Comparison of ENCODE assay signal across 1 cellular context in the genomic region with DNA sequence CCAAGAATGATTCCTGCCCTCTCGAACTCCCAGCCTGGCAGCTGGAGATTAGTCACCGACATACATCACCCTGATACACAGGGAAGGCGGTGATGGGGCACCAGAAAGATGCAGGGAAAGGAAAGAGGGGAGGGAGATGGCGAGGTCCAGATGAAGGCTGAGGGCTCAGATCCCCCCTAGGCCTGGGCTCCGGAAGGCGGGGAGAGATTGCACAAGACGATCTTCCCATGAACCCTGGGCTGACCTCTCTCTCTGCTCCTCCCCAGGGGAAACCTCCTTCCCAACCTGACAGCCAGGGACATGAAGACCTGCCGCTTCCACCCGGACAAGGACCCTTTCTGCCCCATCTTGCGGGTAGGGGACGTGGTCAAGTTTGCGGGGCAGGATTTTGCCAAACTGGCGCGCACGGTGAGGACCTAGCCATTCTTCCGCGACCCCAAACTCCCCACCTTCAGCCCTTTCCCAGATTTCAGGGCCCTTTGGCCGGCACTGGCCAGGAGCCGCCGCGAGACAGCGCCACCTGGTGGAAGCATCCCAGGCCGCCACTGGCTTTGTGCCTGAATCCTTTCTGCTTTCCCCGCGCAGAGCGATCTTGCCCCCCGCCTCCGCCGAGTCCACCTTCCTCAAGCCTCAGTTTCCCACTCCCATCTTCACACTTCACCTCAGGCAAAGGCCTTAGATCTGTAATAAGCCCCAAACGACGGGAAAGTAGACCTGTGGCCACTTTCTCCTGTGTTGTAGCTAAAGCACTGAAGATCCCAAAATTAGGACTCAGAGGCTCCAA.
TF ChIP-seq lines count a peak whose summit lies in the region.

No MANE protein-coding gene starts in this region.

TF ChIP-seq in HepG2, 621 proteins besides CTCF, POLR2A, EP300 and RAD21 (continued from another document):
- TF ChIP-seq RXRB (CRISPR knock-in tag; IDR thresholded peaks at IDR 0.05; ENCODE audit: borderline replicate concordance), result peak; percentile 37; the same call in 1 of the 2 replicates
- TF ChIP-seq TP53 (CRISPR knock-in tag; conservative IDR thresholded peaks at IDR 0.05), result no peak
- no peak for TF ChIP-seq KLF9 (CRISPR knock-in tag; IDR thresholded peaks at IDR 0.05; ENCODE audit: low read depth)
- no peak for TF ChIP-seq TEAD3 (CRISPR knock-in tag; optimal IDR thresholded peaks at IDR 0.05; ENCODE audit: borderline replicate concordance)
- no peak for TF ChIP-seq FOXK1 (CRISPR knock-in tag; IDR thresholded peaks at IDR 0.05; ENCODE audit: borderline replicate concordance, low read depth)
- no peak for TF ChIP-seq ZNF263 (CRISPR knock-in tag; IDR thresholded peaks at IDR 0.05)
- TF ChIP-seq, protein P1, sequence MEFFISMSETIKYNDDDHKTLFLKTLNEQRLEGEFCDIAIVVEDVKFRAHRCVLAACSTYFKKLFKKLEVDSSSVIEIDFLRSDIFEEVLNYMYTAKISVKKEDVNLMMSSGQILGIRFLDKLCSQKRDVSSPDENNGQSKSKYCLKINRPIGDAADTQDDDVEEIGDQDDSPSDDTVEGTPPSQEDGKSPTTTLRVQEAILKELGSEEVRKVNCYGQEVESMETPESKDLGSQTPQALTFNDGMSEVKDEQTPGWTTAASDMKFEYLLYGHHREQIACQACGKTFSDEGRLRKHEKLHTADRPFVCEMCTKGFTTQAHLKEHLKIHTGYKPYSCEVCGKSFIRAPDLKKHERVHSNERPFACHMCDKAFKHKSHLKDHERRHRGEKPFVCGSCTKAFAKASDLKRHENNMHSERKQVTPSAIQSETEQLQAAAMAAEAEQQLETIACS (CRISPR knock-in tag; IDR thresholded peaks at IDR 0.05), result no peak
- TF ChIP-seq ZNF605 (CRISPR knock-in tag; IDR thresholded peaks at IDR 0.05), result peak; percentile 59; the same call in 1 of the 2 replicates
- no peak for TF ChIP-seq ZNF468 (CRISPR knock-in tag; IDR thresholded peaks at IDR 0.05)
- TF ChIP-seq, protein P2, sequence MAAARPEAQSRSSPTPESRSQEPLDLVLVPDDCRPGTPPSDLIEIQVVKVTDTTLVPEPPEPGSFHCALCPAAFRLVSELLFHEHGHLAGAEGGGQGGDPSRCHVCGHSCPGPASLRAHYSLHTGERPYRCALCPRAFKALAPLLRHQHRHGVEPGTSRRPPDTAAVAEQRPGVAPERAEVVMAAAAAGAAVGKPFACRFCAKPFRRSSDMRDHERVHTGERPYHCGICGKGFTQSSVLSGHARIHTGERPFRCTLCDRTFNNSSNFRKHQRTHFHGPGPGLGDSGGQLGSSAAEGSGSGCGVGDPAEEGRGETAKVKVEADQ (CRISPR knock-in tag; IDR thresholded peaks at IDR 0.05; ENCODE audit: borderline replicate concordance), result no peak
- no peak for TF ChIP-seq FLYWCH1 (CRISPR knock-in tag; IDR thresholded peaks at IDR 0.05)
- no peak for TF ChIP-seq ZNF615 (CRISPR knock-in tag; IDR thresholded peaks at IDR 0.05; ENCODE audit: borderline replicate concordance)
- no peak for TF ChIP-seq HMGA1 (CRISPR knock-in tag; conservative IDR thresholded peaks at IDR 0.05)
- peak in 1 of 2 experiments; percentile 55; a peak in 1 of 4 replicates for TF ChIP-seq NR2F1 (CRISPR knock-in tag; IDR thresholded peaks at IDR 0.05)
- no peak for TF ChIP-seq SNAI1 (CRISPR knock-in tag; IDR thresholded peaks at IDR 0.05; ENCODE audit: borderline replicate concordance)
- peak; percentile 73; the same call in 1 of the 2 replicates for TF ChIP-seq HIVEP1 (CRISPR knock-in tag; IDR thresholded peaks at IDR 0.05)
- TF ChIP-seq, protein P3, sequence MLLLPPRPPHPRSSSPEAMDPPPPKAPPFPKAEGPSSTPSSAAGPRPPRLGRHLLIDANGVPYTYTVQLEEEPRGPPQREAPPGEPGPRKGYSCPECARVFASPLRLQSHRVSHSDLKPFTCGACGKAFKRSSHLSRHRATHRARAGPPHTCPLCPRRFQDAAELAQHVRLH (CRISPR knock-in tag; IDR thresholded peaks at IDR 0.05; ENCODE audit: borderline replicate concordance, low read depth), result 0 out of 2 replicates have a peak, but pooled peaks have one; percentile 33
- TF ChIP-seq, protein P4, sequence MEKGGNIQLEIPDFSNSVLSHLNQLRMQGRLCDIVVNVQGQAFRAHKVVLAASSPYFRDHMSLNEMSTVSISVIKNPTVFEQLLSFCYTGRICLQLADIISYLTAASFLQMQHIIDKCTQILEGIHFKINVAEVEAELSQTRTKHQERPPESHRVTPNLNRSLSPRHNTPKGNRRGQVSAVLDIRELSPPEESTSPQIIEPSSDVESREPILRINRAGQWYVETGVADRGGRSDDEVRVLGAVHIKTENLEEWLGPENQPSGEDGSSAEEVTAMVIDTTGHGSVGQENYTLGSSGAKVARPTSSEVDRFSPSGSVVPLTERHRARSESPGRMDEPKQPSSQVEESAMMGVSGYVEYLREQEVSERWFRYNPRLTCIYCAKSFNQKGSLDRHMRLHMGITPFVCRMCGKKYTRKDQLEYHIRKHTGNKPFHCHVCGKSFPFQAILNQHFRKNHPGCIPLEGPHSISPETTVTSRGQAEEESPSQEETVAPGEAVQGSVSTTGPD (CRISPR knock-in tag; IDR thresholded peaks at IDR 0.05), result no peak
- TF ChIP-seq RFX1 (IDR thresholded peaks at IDR 0.05), result no peak
- peak; percentile 41 for TF ChIP-seq STAG1 (CRISPR knock-in tag; IDR thresholded peaks at IDR 0.05)
- no peak for TF ChIP-seq ZNF614 (CRISPR knock-in tag; IDR thresholded peaks at IDR 0.05; ENCODE audit: borderline replicate concordance)
- no peak for TF ChIP-seq STAT5B (CRISPR knock-in tag; IDR thresholded peaks at IDR 0.05)
- TF ChIP-seq FOXJ3 (CRISPR knock-in tag; IDR thresholded peaks at IDR 0.05; ENCODE audit: borderline replicate concordance), result no peak
- no peak for TF ChIP-seq SRSF9 (IDR thresholded peaks at IDR 0.05; ENCODE audit: borderline replicate concordance, insufficient read depth, low read depth, low read length, poor library complexity, severe bottlenecking)
- TF ChIP-seq, protein P5, sequence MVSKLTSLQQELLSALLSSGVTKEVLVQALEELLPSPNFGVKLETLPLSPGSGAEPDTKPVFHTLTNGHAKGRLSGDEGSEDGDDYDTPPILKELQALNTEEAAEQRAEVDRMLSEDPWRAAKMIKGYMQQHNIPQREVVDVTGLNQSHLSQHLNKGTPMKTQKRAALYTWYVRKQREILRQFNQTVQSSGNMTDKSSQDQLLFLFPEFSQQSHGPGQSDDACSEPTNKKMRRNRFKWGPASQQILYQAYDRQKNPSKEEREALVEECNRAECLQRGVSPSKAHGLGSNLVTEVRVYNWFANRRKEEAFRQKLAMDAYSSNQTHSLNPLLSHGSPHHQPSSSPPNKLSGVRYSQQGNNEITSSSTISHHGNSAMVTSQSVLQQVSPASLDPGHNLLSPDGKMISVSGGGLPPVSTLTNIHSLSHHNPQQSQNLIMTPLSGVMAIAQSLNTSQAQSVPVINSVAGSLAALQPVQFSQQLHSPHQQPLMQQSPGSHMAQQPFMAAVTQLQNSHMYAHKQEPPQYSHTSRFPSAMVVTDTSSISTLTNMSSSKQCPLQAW (CRISPR knock-in tag; IDR thresholded peaks at IDR 0.05), result peak; percentile 44; the same call in 1 of the 2 replicates
- no peak for TF ChIP-seq ZNF747 (CRISPR knock-in tag; IDR thresholded peaks at IDR 0.05; ENCODE audit: borderline replicate concordance)
